ENCODE assay signal across 11 cellular contexts in the genomic region with DNA sequence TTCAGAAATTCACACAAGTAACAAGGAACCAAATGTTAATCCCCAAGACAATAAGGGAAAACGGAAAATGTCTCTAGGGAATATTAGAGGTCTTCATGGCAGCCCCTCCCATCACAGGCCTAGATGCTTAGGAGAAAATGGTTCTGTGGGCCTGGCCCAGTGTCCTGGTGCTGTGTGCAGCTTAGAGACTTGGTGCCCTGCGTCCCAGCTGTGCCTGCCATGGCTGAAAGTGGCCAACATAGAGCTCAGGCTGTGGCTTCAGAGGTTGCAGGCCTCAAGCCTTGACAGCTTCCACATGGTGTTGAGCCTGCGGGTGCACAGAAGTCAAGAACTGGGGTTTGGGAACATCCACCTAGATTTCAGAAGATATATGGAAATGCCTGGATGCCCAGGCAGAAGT.
"Had no signal": no experiment of that assay in that cellular context is flagged by ENCODE, and none has a peak within 500 bp of the region (broad histone marks: within the 10 kb centered on the region; RNA-seq: fewer than 3 reads in every experiment).

No MANE protein-coding gene starts in this region.

- H3K27ac Mint-ChIP-seq: GM23338, H9, HFFc6 had no signal

- H3K27ac ChIP-seq: GM23248 had no signal

- H3K4me2 ChIP-seq: GM23338 had no signal

- H3K9ac ChIP-seq: GM23248 had no signal

- H2AFZ ChIP-seq: GM23248, GM23338 had no signal

- H3K4me1 Mint-ChIP-seq: GM23338, H9 had no signal

- H3K9me3 ChIP-seq: HAP-1 had no signal

- FAIRE-seq: H1, H54 had no signal

- DNase-seq: GM23248, GOT3, H7, H9, HCEC 1CT, HFFc6 had no signal

- ATAC-seq: GM23338, HCT116 had no signal

- H3K36me3 ChIP-seq: HAP-1 had no signal

- H3K9me3 Mint-ChIP-seq: GM23338, H9 had no signal

- H3K4me3 Mint-ChIP-seq: GM23338, H9, HFFc6 had no signal

- H3K4me3 ChIP-seq: GM23248, GM23338, HAP-1 had no signal

- H3K4me1 ChIP-seq: HAP-1 had no signal
